ENCODE assay signal across 4 cellular contexts in the genomic region with DNA sequence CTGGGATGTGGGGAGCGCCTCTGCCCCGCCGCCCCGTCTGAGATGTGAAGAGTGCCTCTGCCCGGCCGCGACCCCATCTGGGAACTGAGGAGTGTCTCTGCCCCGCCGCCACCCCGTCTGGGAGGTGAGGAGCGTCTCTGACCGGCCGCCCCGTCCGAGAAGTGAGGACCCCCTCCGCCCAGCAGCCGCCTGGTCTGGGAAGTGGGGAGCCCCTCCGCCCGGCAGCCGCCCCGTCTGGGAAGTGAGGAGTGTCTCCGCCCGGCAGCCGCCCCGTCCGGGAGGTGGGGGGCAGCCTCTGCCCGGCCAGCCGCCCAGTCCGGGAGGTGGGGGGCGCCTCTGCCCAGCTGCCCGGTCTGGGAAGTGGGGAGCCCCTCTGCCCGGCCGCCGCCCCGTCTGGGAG. TPM values are rescaled to one million over a fixed set of nuclear protein-coding genes. Genes with fewer than 3 reads are reported as not detected.
"Had no signal": no experiment of that assay in that cellular context is flagged by ENCODE, and none has a peak within 500 bp of the region (broad histone marks: within the 10 kb centered on the region; RNA-seq: fewer than 3 reads in every experiment).

No MANE protein-coding gene starts in this region.

RNA-seq across cellular contexts. Expression of gene GPX6, which starts 13.5 kb away (rescaled TPM):
- total RNA-seq: LHCN-M2, M059J, MCF 10A, NCI-H460 had no signal

RNA-seq across cellular contexts. Expression of gene GPX5, which starts 23.5 kb away (rescaled TPM):
- total RNA-seq: LHCN-M2, M059J, MCF 10A, NCI-H460 had no signal

RNA-seq across cellular contexts. Expression of gene ZSCAN23, which starts 58.8 kb away (rescaled TPM):
- total RNA-seq: NCI-H460 had no signal
